Comparison of ENCODE assay signal across 12 cellular contexts in the genomic region with DNA sequence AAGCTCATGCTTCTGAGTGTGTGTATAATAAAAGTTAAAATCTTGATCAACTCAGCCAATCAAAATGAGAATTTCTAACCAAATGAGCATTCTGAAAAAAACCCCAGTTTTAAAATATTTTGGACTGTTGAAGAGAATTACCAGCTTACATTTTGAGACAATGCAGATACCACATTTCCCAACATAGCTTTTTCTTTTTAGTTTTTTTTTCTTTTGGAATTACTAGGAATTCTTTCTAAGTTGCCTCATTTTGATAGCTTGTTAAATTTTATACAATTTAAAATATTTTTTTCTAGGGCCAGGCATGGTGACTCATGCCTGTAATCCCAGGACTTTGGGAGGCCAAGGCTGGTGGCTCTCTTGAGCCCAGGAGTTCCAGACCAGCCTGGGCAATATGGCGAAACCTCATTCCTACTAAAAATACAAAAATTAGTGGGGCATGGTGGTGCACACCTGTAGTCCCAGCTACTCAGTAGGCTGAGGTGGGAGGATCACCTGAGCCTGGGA. TPM values are rescaled to one million over a fixed set of nuclear protein-coding genes. Genes with fewer than 3 reads are reported as not detected.
DNase-seq lines count a peak whose midpoint lies in the region; ATAC-seq and TF ChIP-seq lines count a peak whose summit lies in the region.
"Had no signal": no experiment of that assay in that cellular context is flagged by ENCODE, and none has a peak within 500 bp of the region (broad histone marks: within the 10 kb centered on the region; RNA-seq: fewer than 3 reads in every experiment).

No MANE protein-coding gene starts in this region.

- no peak for DNase-seq in CD4-positive, CD25-positive, alpha-beta regulatory T cell
- DNase-seq in HL-60 (ENCODE audit: low read depth in 1 of 2, low spot score in 1 of 2) (no peak), adipocyte (ENCODE audit: low read depth) (peak; percentile 74), mesothelial cell of epicardium (ENCODE audit: low spot score in 2 of 2, unreplicated experiment in 2 of 2) (no peak), ureter (ENCODE audit: low spot score) (no peak), heart right ventricle (no peak), SKM-1 (lab: John Stamatoyannopoulos, UW; ENCODE audit: unreplicated experiment) (no peak)
- DNase-seq: activated effector memory CD4-positive, alpha-beta T cell treated with Interleukin-2 at 50 U/mL for 16 hours; colonic mucosa; glutamatergic neuron had no signal

- intact Hi-C loops in heart right ventricle (cut with DNase I), result loop anchor here in 1 of 10 donors (10.0 kb wide), 1 partner anchor 46 kb away; no protein-coding TSS in a partner anchor

- WGBS in heart right ventricle, 2 donors, result 90 to 100% methylated on average over 1 of the region's 1 CpG

- peaks cover 4% of the 10 kb centered on the region for H3K27me3 Mint-ChIP-seq in CD4-positive, CD25-positive, alpha-beta regulatory T cell
- no peaks in the 10 kb centered on the region for H3K27me3 Mint-ChIP-seq in mesothelial cell of epicardium (ENCODE audit: low read depth)

- no peaks in the 10 kb centered on the region for H3K36me3 ChIP-seq in CD4-positive, CD25-positive, alpha-beta regulatory T cell (ENCODE audit: control insufficient read depth, insufficient read depth, low read length)
- H3K36me3 ChIP-seq in adipocyte (ENCODE audit: control insufficient read depth, insufficient read depth, low read length, severe bottlenecking), result no peaks in the 10 kb centered on the region
- no peaks in the 10 kb centered on the region for H3K36me3 ChIP-seq in heart right ventricle
- H3K36me3 ChIP-seq: colonic mucosa, vagina had no signal

- no peak overlapping the region for H3K27ac Mint-ChIP-seq in CD4-positive, CD25-positive, alpha-beta regulatory T cell
- peak overlapping the region; percentile 98 for H3K27ac Mint-ChIP-seq in mesothelial cell of epicardium

- peak overlapping the region; percentile 93 for H3K4me3 ChIP-seq in CD4-positive, CD25-positive, alpha-beta regulatory T cell (ENCODE audit: low read depth, low read length)
- H3K4me3 ChIP-seq in HL-60 (replicated peaks; ENCODE audit: insufficient read depth, low read length) (peak overlapping the region; percentile 65), adipocyte (ENCODE audit: low read length) (peak overlapping the region; percentile 89), heart right ventricle (peak overlapping the region in 3 of 10 donors; percentile 76 to 80 (median 79))

- ATAC-seq in CD4-positive, CD25-positive, alpha-beta regulatory T cell (ENCODE audit: low read depth in 2 of 2), result no peak
- ATAC-seq in heart right ventricle (no peak), HG02798 (IDR thresholded peaks at IDR 0.05; ENCODE audit: poor library complexity, unreplicated experiment) (no peak)

- H3K36me3 Mint-ChIP-seq in CD4-positive, CD25-positive, alpha-beta regulatory T cell, result no peaks in the 10 kb centered on the region
- no peaks in the 10 kb centered on the region for H3K36me3 Mint-ChIP-seq in mesothelial cell of epicardium

- no peaks in the 10 kb centered on the region for H3K9me3 Mint-ChIP-seq in CD4-positive, CD25-positive, alpha-beta regulatory T cell
- H3K9me3 Mint-ChIP-seq in mesothelial cell of epicardium, result peaks cover 13% of the 10 kb centered on the region

- peaks cover 19% of the 10 kb centered on the region for H3K4me1 ChIP-seq in CD4-positive, CD25-positive, alpha-beta regulatory T cell (ENCODE audit: control insufficient read depth, insufficient read depth, low read length, poor library complexity, severe bottlenecking)
- peaks cover 16% of the 10 kb centered on the region for H3K4me1 ChIP-seq in adipocyte (ENCODE audit: control insufficient read depth, insufficient read depth, low read length)
- peaks cover 0 to 41% (median 17%) of the 10 kb centered on the region in 9 donors for H3K4me1 ChIP-seq in heart right ventricle
- H3K4me1 ChIP-seq: colonic mucosa had no signal

- no peak overlapping the region for H3K27ac ChIP-seq in CD4-positive, CD25-positive, alpha-beta regulatory T cell (ENCODE audit: insufficient read depth, low read length, poor library complexity, severe bottlenecking)
- no peak overlapping the region for H3K27ac ChIP-seq in HL-60 (replicated peaks)
- H3K27ac ChIP-seq in heart right ventricle, result no peak overlapping the region
- H3K27ac ChIP-seq: colonic mucosa, vagina had no signal

- no peak overlapping the region for H3K9ac ChIP-seq in adipocyte (ENCODE audit: low read length)

- TF ChIP-seq CTCF in HL-60 (IDR thresholded peaks at IDR 0.05; ENCODE audit: insufficient read depth, low read length) (no peak), mesothelial cell of epicardium (IDR thresholded peaks at IDR 0.05; ENCODE audit: unreplicated experiment) (no peak), heart right ventricle (IDR thresholded peaks at IDR 0.05) (no peak)

- H3K4me3 Mint-ChIP-seq in CD4-positive, CD25-positive, alpha-beta regulatory T cell, result peak overlapping the region in 1 of 4 donors; percentile 100
- H3K4me3 Mint-ChIP-seq in mesothelial cell of epicardium, result peak overlapping the region; percentile 97

- H3K27me3 ChIP-seq in CD4-positive, CD25-positive, alpha-beta regulatory T cell (ENCODE audit: control insufficient read depth, insufficient read depth, low read length), result no peaks in the 10 kb centered on the region
- H3K27me3 ChIP-seq in HL-60 (ENCODE audit: insufficient read depth, poor library complexity, severe bottlenecking) (no peaks in the 10 kb centered on the region), adipocyte (replicated peaks; ENCODE audit: control insufficient read depth, insufficient read depth, low read length) (no peaks in the 10 kb centered on the region), heart right ventricle (no peaks in the 10 kb centered on the region)
- H3K27me3 ChIP-seq: colonic mucosa, vagina had no signal

- H3K9me3 ChIP-seq in CD4-positive, CD25-positive, alpha-beta regulatory T cell (ENCODE audit: control insufficient read depth in 2 of 2, low read length in 2 of 2), result no peaks in the 10 kb centered on the region
- H3K9me3 ChIP-seq in adipocyte (ENCODE audit: control insufficient read depth, low read length), result no peaks in the 10 kb centered on the region
- H3K9me3 ChIP-seq in heart right ventricle, result peaks cover 0 to 11% (median 0%) of the 10 kb centered on the region in 11 donors
- H3K9me3 ChIP-seq: colonic mucosa, vagina had no signal

- H3K4me1 Mint-ChIP-seq in CD4-positive, CD25-positive, alpha-beta regulatory T cell, result peaks cover 2 to 30% (median 15%) of the 10 kb centered on the region in 4 donors
- H3K4me1 Mint-ChIP-seq in mesothelial cell of epicardium, result peaks cover 19% of the 10 kb centered on the region

RNA-seq across cellular contexts. Expression of a gene that starts 2.2 kb away (rescaled TPM):
- total RNA-seq in CD4-positive, CD25-positive, alpha-beta regulatory T cell, result 7.2 TPM
- polyA plus RNA-seq in CD4-positive, CD25-positive, alpha-beta regulatory T cell, result 1 to 10 TPM; 3.6 to 5.6 (median 5.0) TPM
- total RNA-seq in mesothelial cell of epicardium (8.1 to 8.9 TPM (median 8.7 TPM) in 3 replicates), ureter (6.7 TPM), heart right ventricle (1 to 10 TPM; 2.4 to 5.8 (median 2.9) TPM)
- polyA plus RNA-seq in heart right ventricle, result 1 to 10 TPM; 2.2 to 3.2 TPM
